19 cellular contexts compared by ENCODE assay signal in genomic region chr17:39915559-39915958, GRCh38. TPM values are rescaled to one million over a fixed set of nuclear protein-coding genes. Genes with fewer than 3 reads are reported as not detected.
DNase-seq lines count a peak whose midpoint lies in the region; ATAC-seq, FAIRE-seq and TF ChIP-seq lines count a peak whose summit lies in the region.
"Had no signal": no experiment of that assay in that cellular context is flagged by ENCODE, and none has a peak within 500 bp of the region (broad histone marks: within the 10 kb centered on the region; RNA-seq: fewer than 3 reads in every experiment).

No MANE protein-coding gene starts in this region.

- WGBS in HepG2 (ENCODE audit: low lambda C conversion rate), result 92% methylated on average over 4 of the region's 4 CpGs
- WGBS in transverse colon (ENCODE audit: low coverage in 1 of 2), 2 donors, result 73 to 87% methylated on average over 3 to 4 of the region's 4 CpGs

- TF ChIP-seq CTCF in HepG2 (CRISPR knock-in tag; IDR thresholded peaks at IDR 0.05) (no peak), transverse colon (IDR thresholded peaks at IDR 0.05) (no peak)

- in situ Hi-C loops in HepG2 (cut with HindIII; ENCODE audit: extremely low pct_ligation_motif_present, low pct_unique_long_range_greater_than_20kb) (no loop called here), transverse colon (cut with MboI; ENCODE audit: low pct_ligation_motif_present in 1 of 4, low pct_unique_long_range_greater_than_20kb in 1 of 4, low sequenced_read_pairs in 3 of 4) (no loop called here)

- BruUV-seq in HepG2 (replicated peaks; lab: Mats Ljungman, UMichigan), result no TSS peak

- H3K4me2 ChIP-seq in HepG2 (ENCODE audit: low read depth, low read length), result no peak overlapping the region
- H3K4me2 ChIP-seq: SK-N-SH had no signal

- no peaks in the 10 kb centered on the region for H3K79me2 ChIP-seq in HepG2 (ENCODE audit: insufficient read depth, low read length)

- peak overlapping the region; percentile 16 for H3K27ac Mint-ChIP-seq in activated CD8-positive, alpha-beta memory T cell treated with anti-CD3 and anti-CD28 coated beads, Interleukin-2, amount 10 ng/mL, durations not matched to agents 7 days and 5 days
- H3K27ac Mint-ChIP-seq in activated T-helper 1 cell treated with anti-CD3 and anti-CD28 coated beads, Interleukin-12 subunit alpha, Interleukin-12 subunit beta, Interleukin-2, Interleukin-4 antibody, amounts not matched to agents 30 ng/mL and 10 ng/mL and 1 ng/mL, durations not matched to agents 14 hours and 24 hours and 36 hours, result peak overlapping the region; percentile 16
- H3K27ac Mint-ChIP-seq: HFFc6 had no signal

- TF ChIP-seq POLR2A in HepG2 (IDR thresholded peaks at IDR 0.05; ENCODE audit: insufficient read depth in 1 of 2, low read depth in 2 of 2, low read length in 2 of 2) (no peak), transverse colon (IDR thresholded peaks at IDR 0.05) (no peak)

- H3K4me3 ChIP-seq in HepG2 (replicated peaks in 1 of 3; ENCODE audit: insufficient read depth in 1 of 3, low read depth in 2 of 3, low read length in 3 of 3), result no peak overlapping the region
- no peak overlapping the region for H3K4me3 ChIP-seq in transverse colon

- H3K4me3 Mint-ChIP-seq in activated CD8-positive, alpha-beta memory T cell treated with anti-CD3 and anti-CD28 coated beads, Interleukin-2, amount 10 ng/mL, durations not matched to agents 7 days and 5 days, result no peak overlapping the region
- H3K4me3 Mint-ChIP-seq in activated T-helper 1 cell treated with anti-CD3 and anti-CD28 coated beads, Interleukin-12 subunit alpha, Interleukin-12 subunit beta, Interleukin-2, Interleukin-4 antibody, amounts not matched to agents 30 ng/mL and 10 ng/mL and 1 ng/mL, durations not matched to agents 14 hours and 24 hours and 36 hours, result no peak overlapping the region
- H3K4me3 Mint-ChIP-seq: HFFc6 had no signal

- intact Hi-C loops in activated T-helper 1 cell treated with anti-CD3 and anti-CD28 coated beads, Interleukin-12 subunit alpha, Interleukin-12 subunit beta, Interleukin-2, Interleukin-4 antibody, amounts not matched to agents 30 ng/mL and 10 ng/mL and 1 ng/mL, durations not matched to agents 14 hours and 24 hours and 36 hours (cut with micrococcal nuclease), result no loop called here
- intact Hi-C loops in HepG2 (cut with micrococcal nuclease; ENCODE audit: unreplicated experiment), result no loop called here
- intact Hi-C loops in transverse colon (cut with DNase I; ENCODE audit: low total_unique reads), result no loop called here

- FAIRE-seq in HepG2 (lab: Jason Lieb, UNC), result peak; percentile 26
- FAIRE-seq: GM12891, H1 had no signal

- no peak overlapping the region for H2AFZ ChIP-seq in HepG2 (ENCODE audit: low read length)

- no peaks in the 10 kb centered on the region for H3K9me3 Mint-ChIP-seq in activated CD8-positive, alpha-beta memory T cell treated with anti-CD3 and anti-CD28 coated beads, Interleukin-2, amount 10 ng/mL, durations not matched to agents 7 days and 5 days (ENCODE audit: low read depth)
- no peaks in the 10 kb centered on the region for H3K9me3 Mint-ChIP-seq in activated T-helper 1 cell treated with anti-CD3 and anti-CD28 coated beads, Interleukin-12 subunit alpha, Interleukin-12 subunit beta, Interleukin-2, Interleukin-4 antibody, amounts not matched to agents 30 ng/mL and 10 ng/mL and 1 ng/mL, durations not matched to agents 14 hours and 24 hours and 36 hours
- H3K9me3 Mint-ChIP-seq: HFFc6 had no signal

- H3K9ac ChIP-seq in HepG2 (ENCODE audit: insufficient read depth, low read depth, low read length), result no peak overlapping the region
- H3K9ac ChIP-seq: SK-N-SH had no signal

- peaks cover 45% of the 10 kb centered on the region for H3K4me1 Mint-ChIP-seq in activated CD8-positive, alpha-beta memory T cell treated with anti-CD3 and anti-CD28 coated beads, Interleukin-2, amount 10 ng/mL, durations not matched to agents 7 days and 5 days
- H3K4me1 Mint-ChIP-seq in activated T-helper 1 cell treated with anti-CD3 and anti-CD28 coated beads, Interleukin-12 subunit alpha, Interleukin-12 subunit beta, Interleukin-2, Interleukin-4 antibody, amounts not matched to agents 30 ng/mL and 10 ng/mL and 1 ng/mL, durations not matched to agents 14 hours and 24 hours and 36 hours (ENCODE audit: low read depth), result peaks cover 48% of the 10 kb centered on the region

- peaks cover 58% of the 10 kb centered on the region for H3K36me3 Mint-ChIP-seq in activated CD8-positive, alpha-beta memory T cell treated with anti-CD3 and anti-CD28 coated beads, Interleukin-2, amount 10 ng/mL, durations not matched to agents 7 days and 5 days
- H3K36me3 Mint-ChIP-seq in activated T-helper 1 cell treated with anti-CD3 and anti-CD28 coated beads, Interleukin-12 subunit alpha, Interleukin-12 subunit beta, Interleukin-2, Interleukin-4 antibody, amounts not matched to agents 30 ng/mL and 10 ng/mL and 1 ng/mL, durations not matched to agents 14 hours and 24 hours and 36 hours (ENCODE audit: low read depth), result peaks cover 59% of the 10 kb centered on the region

- peak; percentile 45 for ATAC-seq in activated CD8-positive, alpha-beta memory T cell treated with anti-CD3 and anti-CD28 coated beads, Interleukin-2, amount 10 ng/mL, durations not matched to agents 7 days and 5 days
- no peak for ATAC-seq in HepG2
- ATAC-seq in left lobe of liver, result no peak
- no peak for ATAC-seq in GM19035 (IDR thresholded peaks at IDR 0.05; ENCODE audit: unreplicated experiment)

- H3K27me3 Mint-ChIP-seq in activated CD8-positive, alpha-beta memory T cell treated with anti-CD3 and anti-CD28 coated beads, Interleukin-2, amount 10 ng/mL, durations not matched to agents 7 days and 5 days, result no peaks in the 10 kb centered on the region
- no peaks in the 10 kb centered on the region for H3K27me3 Mint-ChIP-seq in activated T-helper 1 cell treated with anti-CD3 and anti-CD28 coated beads, Interleukin-12 subunit alpha, Interleukin-12 subunit beta, Interleukin-2, Interleukin-4 antibody, amounts not matched to agents 30 ng/mL and 10 ng/mL and 1 ng/mL, durations not matched to agents 14 hours and 24 hours and 36 hours (ENCODE audit: insufficient read depth)

- H3K27ac ChIP-seq in HepG2 (ENCODE audit: extremely low read length, insufficient read depth, low read length) (peak overlapping the region; percentile 0), transverse colon (peak overlapping the region; percentile 75 to 85 (median 80))

- TF ChIP-seq EP300 in HepG2 (IDR thresholded peaks at IDR 0.05; ENCODE audit: low read depth in 2 of 2, low read length in 2 of 2) (no peak), HepG2 (CRISPR knock-in tag; IDR thresholded peaks at IDR 0.05; ENCODE audit: borderline replicate concordance) (no peak), transverse colon (IDR thresholded peaks at IDR 0.05; ENCODE audit: low read depth) (no peak)

- DNase-seq in activated CD8-positive, alpha-beta memory T cell treated with anti-CD3 and anti-CD28 coated beads, Interleukin-2, amount 10 ng/mL, durations not matched to agents 7 days and 5 days, result no peak
- DNase-seq in activated CD8-positive, alpha-beta memory T cell treated with anti-CD3 and anti-CD28 coated beads, Interleukin-2, amount 50 U/mL, for 48 hours, result no peak
- DNase-seq in activated T-helper 1 cell treated with anti-CD3 and anti-CD28 coated beads, Interleukin-12 subunit alpha, Interleukin-12 subunit beta, Interleukin-2, Interleukin-4 antibody, amounts not matched to agents 30 ng/mL and 10 ng/mL and 1 ng/mL, durations not matched to agents 14 hours and 24 hours and 36 hours (ENCODE audit: low spot score), result no peak
- no peak for DNase-seq in HepG2 (ENCODE audit: low spot score)
- DNase-seq in transverse colon, result no peak
- no peak for DNase-seq in left lobe of liver (ENCODE audit: low spot score)
- no peak for DNase-seq in NCI-H2171 (lab: John Stamatoyannopoulos, UW)
- DNase-seq: C1 segment of cervical spinal cord, HFFc6, Karpas-422, MM.1S, NCI-H187 treated with DMSO at 0.1 percent for 48 hours, NCI-H446 treated with DMSO at 0.1 percent for 48 hours, NCI-H748 treated with DMSO at 0.1 percent for 48 hours, SK-N-SH had no signal

- H4K20me1 ChIP-seq in HepG2 (ENCODE audit: insufficient read depth, low read length), result peaks cover 3% of the 10 kb centered on the region; the same call in 1 of the 2 replicates

- H3K9me3 ChIP-seq in HepG2 (ENCODE audit: low read length), result no peaks in the 10 kb centered on the region
- H3K9me3 ChIP-seq in transverse colon, result no peaks in the 10 kb centered on the region
- H3K9me3 ChIP-seq: SK-N-SH had no signal

- H3K4me1 ChIP-seq in HepG2 (ENCODE audit: insufficient read depth, low read length) (peaks cover 68% of the 10 kb centered on the region), transverse colon (peaks cover 0 to 25% (median 12%) of the 10 kb centered on the region in 4 donors)

- POLR2A ChIA-PET in HepG2 (lab: Yijun Ruan, JAX), result interaction anchor here (1.1 to 2.6 kb wide), 2 partner anchors 11 kb away, joined by 3 to 12 read pairs; no protein-coding TSS in a partner anchor

- H3K27me3 ChIP-seq in HepG2 (ENCODE audit: control insufficient read depth in 1 of 2, insufficient read depth in 2 of 2, low read length in 2 of 2) (no peaks in the 10 kb centered on the region), transverse colon (no peaks in the 10 kb centered on the region)

- CTCF ChIA-PET in activated CD8-positive, alpha-beta memory T cell treated with anti-CD3 and anti-CD28 coated beads, Interleukin-2, amount 10 ng/mL, durations not matched to agents 7 days and 5 days (lab: Charles Lee), result interaction anchor here (0.7 to 1.9 kb wide), 6 partner anchors 15 to 292 kb away, joined by 3 to 7 read pairs (median 3); partner anchors contain the start of gene PSMD3
- CTCF ChIA-PET in HepG2 (lab: Yijun Ruan, JAX; ENCODE audit: low intra/inter-chr PET ratio, low total read pairs), result no interaction called here

- H3K36me3 ChIP-seq in HepG2 (replicated peaks in 1 of 2; ENCODE audit: control insufficient read depth in 1 of 2, insufficient read depth in 2 of 2, low read length in 2 of 2), result peaks cover 0 to 3% of the 10 kb centered on the region in 2 experiments; a peak in 3 of 5 replicates
- no peaks in the 10 kb centered on the region for H3K36me3 ChIP-seq in transverse colon

- no peak for TF ChIP-seq RAD21 in HepG2 (CRISPR knock-in tag; IDR thresholded peaks at IDR 0.05)

RNA-seq across cellular contexts. Expression of gene GSDMB, which starts 2.9 kb away (rescaled TPM):
- 10 to 100 TPM; 37.8 to 51.0 TPM for total RNA-seq in activated CD8-positive, alpha-beta memory T cell treated with anti-CD3 and anti-CD28 coated beads, Interleukin-2, amount 10 ng/mL, durations not matched to agents 7 days and 5 days
- total RNA-seq in activated T-helper 1 cell treated with anti-CD3 and anti-CD28 coated beads, Interleukin-12 subunit alpha, Interleukin-12 subunit beta, Interleukin-2, Interleukin-4 antibody, amounts not matched to agents 30 ng/mL and 10 ng/mL and 1 ng/mL, durations not matched to agents 14 hours and 24 hours and 36 hours, result 23.8 and 27.4 TPM in 2 replicates
- total RNA-seq in HepG2 (2016; rRNA removed; fragmentation: Illumina TruSeq; extraction: Trizol), result 0.70 and 3.3 TPM in 2 replicates
- 0.44 and 0.51 TPM in 2 replicates for total RNA-seq in HepG2 (2016; cell fraction: cytosol; rRNA removed; fragmentation: Illumina TruSeq; extraction: Trizol; ENCODE audit: low read depth)
- 0.76 and 2.9 TPM in 2 replicates for total RNA-seq in HepG2 (2016; cell fraction: insoluble cytoplasmic fraction; rRNA removed; fragmentation: Illumina TruSeq; extraction: Trizol)
- 0.31 and 0.62 TPM in 2 replicates for total RNA-seq in HepG2 (2016; cell fraction: membrane; rRNA removed; fragmentation: Illumina TruSeq; extraction: Trizol)
- 8.3 and 9.3 TPM in 2 replicates for total RNA-seq in HepG2 (2016; cell fraction: nucleus; rRNA removed; fragmentation: Illumina TruSeq; extraction: Trizol)
- polyA plus RNA-seq in HepG2 (2011; rRNA removed), result 30.4 and 39.4 TPM in 2 replicates
- polyA plus RNA-seq in HepG2 (2011; cell fraction: cytosol; rRNA removed), result 3.7 and 4.3 TPM in 2 replicates
- polyA plus RNA-seq in HepG2 (2011; cell fraction: nucleus; rRNA removed), result 140 and 180 TPM in 2 replicates
- polyA plus RNA-seq in HepG2 (2012), result 36.5 and 54.8 TPM in 2 replicates
- polyA plus RNA-seq in HepG2 (2016; cell fraction: cytosol; fragmentation: Illumina TruSeq; extraction: Trizol; ENCODE audit: low read depth), result 0.33 and 0.52 TPM in 2 replicates
- 0.73 and 1.2 TPM in 2 replicates for polyA plus RNA-seq in HepG2 (2016; cell fraction: insoluble cytoplasmic fraction; fragmentation: Illumina TruSeq; extraction: Trizol; ENCODE audit: low read depth)
- polyA plus RNA-seq in HepG2 (2016; cell fraction: membrane; fragmentation: Illumina TruSeq; extraction: Trizol; ENCODE audit: low read depth), result 0.26 and 0.35 TPM in 2 replicates
- polyA plus RNA-seq in HepG2 (2016; cell fraction: nucleus; fragmentation: Illumina TruSeq; extraction: Trizol; ENCODE audit: insufficient read depth, low read depth), result 21.8 and 24.9 TPM in 2 replicates
- 4.9 and 23.3 TPM in 2 replicates for polyA minus RNA-seq in HepG2 (2011; rRNA and poly(A)+ RNA removed; ENCODE audit: low replicate concordance)
- 1.1 and 1.5 TPM in 2 replicates for polyA minus RNA-seq in HepG2 (2011; cell fraction: cytosol; rRNA and poly(A)+ RNA removed)
- 42.0 and 56.2 TPM in 2 replicates for polyA minus RNA-seq in HepG2 (2011; cell fraction: nucleus; rRNA and poly(A)+ RNA removed)
- 100 to 1,000 TPM; 109 to 142 (median 116) TPM for total RNA-seq in transverse colon
- 32.2 TPM for total RNA-seq in left lobe of liver

RNA-seq across cellular contexts. Expression of gene ORMDL3, which starts 11.8 kb away (rescaled TPM):
- 100 to 1,000 TPM; 111 to 131 TPM for total RNA-seq in activated CD8-positive, alpha-beta memory T cell treated with anti-CD3 and anti-CD28 coated beads, Interleukin-2, amount 10 ng/mL, durations not matched to agents 7 days and 5 days
- 70.8 and 77.4 TPM in 2 replicates for total RNA-seq in activated T-helper 1 cell treated with anti-CD3 and anti-CD28 coated beads, Interleukin-12 subunit alpha, Interleukin-12 subunit beta, Interleukin-2, Interleukin-4 antibody, amounts not matched to agents 30 ng/mL and 10 ng/mL and 1 ng/mL, durations not matched to agents 14 hours and 24 hours and 36 hours
- total RNA-seq in HepG2 (2016; rRNA removed; fragmentation: Illumina TruSeq; extraction: Trizol) (125 and 181 TPM in 2 replicates), transverse colon (10 to 100 TPM; 47.4 to 78.9 (median 56.7) TPM), left lobe of liver (159 TPM)
- total RNA-seq in HepG2 (2016; cell fraction: cytosol; rRNA removed; fragmentation: Illumina TruSeq; extraction: Trizol; ENCODE audit: low read depth), result 52.8 and 58.2 TPM in 2 replicates
- 110 and 214 TPM in 2 replicates for total RNA-seq in HepG2 (2016; cell fraction: insoluble cytoplasmic fraction; rRNA removed; fragmentation: Illumina TruSeq; extraction: Trizol)
- 136 and 143 TPM in 2 replicates for total RNA-seq in HepG2 (2016; cell fraction: membrane; rRNA removed; fragmentation: Illumina TruSeq; extraction: Trizol)
- 112 and 134 TPM in 2 replicates for total RNA-seq in HepG2 (2016; cell fraction: nucleus; rRNA removed; fragmentation: Illumina TruSeq; extraction: Trizol)
- 384 and 546 TPM in 2 replicates for polyA plus RNA-seq in HepG2 (2011; rRNA removed)
- polyA plus RNA-seq in HepG2 (2011; cell fraction: cytosol; rRNA removed), result 330 and 331 TPM in 2 replicates
- polyA plus RNA-seq in HepG2 (2011; cell fraction: nucleus; rRNA removed), result 319 and 431 TPM in 2 replicates
- polyA plus RNA-seq in HepG2 (2012), result 176 and 292 TPM in 2 replicates
- 35.1 and 42.1 TPM in 2 replicates for polyA plus RNA-seq in HepG2 (2016; cell fraction: cytosol; fragmentation: Illumina TruSeq; extraction: Trizol; ENCODE audit: low read depth)
- 81.8 and 96.3 TPM in 2 replicates for polyA plus RNA-seq in HepG2 (2016; cell fraction: insoluble cytoplasmic fraction; fragmentation: Illumina TruSeq; extraction: Trizol; ENCODE audit: low read depth)
- 72.9 and 81.6 TPM in 2 replicates for polyA plus RNA-seq in HepG2 (2016; cell fraction: membrane; fragmentation: Illumina TruSeq; extraction: Trizol; ENCODE audit: low read depth)
- polyA plus RNA-seq in HepG2 (2016; cell fraction: nucleus; fragmentation: Illumina TruSeq; extraction: Trizol; ENCODE audit: insufficient read depth, low read depth), result 169 and 170 TPM in 2 replicates
- 76.0 and 1,167 TPM in 2 replicates for polyA minus RNA-seq in HepG2 (2011; rRNA and poly(A)+ RNA removed; ENCODE audit: low replicate concordance)
- polyA minus RNA-seq in HepG2 (2011; cell fraction: cytosol; rRNA and poly(A)+ RNA removed), result 115 and 192 TPM in 2 replicates
- polyA minus RNA-seq in HepG2 (2011; cell fraction: nucleus; rRNA and poly(A)+ RNA removed), result 79.2 and 94.6 TPM in 2 replicates

RNA-seq across cellular contexts. Expression of gene LRRC3C, which starts 12.0 kb away (rescaled TPM):
- total RNA-seq in activated CD8-positive, alpha-beta memory T cell treated with anti-CD3 and anti-CD28 coated beads, Interleukin-2, amount 10 ng/mL, durations not matched to agents 7 days and 5 days, result not detected
- total RNA-seq in activated T-helper 1 cell treated with anti-CD3 and anti-CD28 coated beads, Interleukin-12 subunit alpha, Interleukin-12 subunit beta, Interleukin-2, Interleukin-4 antibody, amounts not matched to agents 30 ng/mL and 10 ng/mL and 1 ng/mL, durations not matched to agents 14 hours and 24 hours and 36 hours, result not detected in 2 replicates
- total RNA-seq in HepG2 (2016; rRNA removed; fragmentation: Illumina TruSeq; extraction: Trizol) (not detected in 2 replicates), transverse colon (not detected), left lobe of liver (not detected)
- total RNA-seq in HepG2 (2016; cell fraction: cytosol; rRNA removed; fragmentation: Illumina TruSeq; extraction: Trizol; ENCODE audit: low read depth), result not detected in 2 replicates
- not detected in 2 replicates for total RNA-seq in HepG2 (2016; cell fraction: insoluble cytoplasmic fraction; rRNA removed; fragmentation: Illumina TruSeq; extraction: Trizol)
- total RNA-seq in HepG2 (2016; cell fraction: membrane; rRNA removed; fragmentation: Illumina TruSeq; extraction: Trizol), result not detected in 2 replicates
- total RNA-seq in HepG2 (2016; cell fraction: nucleus; rRNA removed; fragmentation: Illumina TruSeq; extraction: Trizol), result not detected in 2 replicates
- polyA plus RNA-seq in HepG2 (2011; rRNA removed), result 0.10 and 0.17 TPM in 2 replicates
- polyA plus RNA-seq in HepG2 (2011; cell fraction: cytosol; rRNA removed), result 0.11 TPM in 1 of 2 replicates, not detected in the other
- polyA plus RNA-seq in HepG2 (2011; cell fraction: nucleus; rRNA removed), result not detected in 2 replicates
- not detected in 2 replicates for polyA plus RNA-seq in HepG2 (2012)
- polyA plus RNA-seq in HepG2 (2016; cell fraction: cytosol; fragmentation: Illumina TruSeq; extraction: Trizol; ENCODE audit: low read depth), result not detected in 2 replicates
- polyA plus RNA-seq in HepG2 (2016; cell fraction: insoluble cytoplasmic fraction; fragmentation: Illumina TruSeq; extraction: Trizol; ENCODE audit: low read depth), result not detected in 2 replicates
- polyA plus RNA-seq in HepG2 (2016; cell fraction: membrane; fragmentation: Illumina TruSeq; extraction: Trizol; ENCODE audit: low read depth), result not detected in 2 replicates
- not detected in 2 replicates for polyA plus RNA-seq in HepG2 (2016; cell fraction: nucleus; fragmentation: Illumina TruSeq; extraction: Trizol; ENCODE audit: insufficient read depth, low read depth)
- 0.24 TPM in 1 of 2 replicates, not detected in the other for polyA minus RNA-seq in HepG2 (2011; rRNA and poly(A)+ RNA removed; ENCODE audit: low replicate concordance)
- not detected in 2 replicates for polyA minus RNA-seq in HepG2 (2011; cell fraction: cytosol; rRNA and poly(A)+ RNA removed)
- not detected in 2 replicates for polyA minus RNA-seq in HepG2 (2011; cell fraction: nucleus; rRNA and poly(A)+ RNA removed)
- total RNA-seq: A172, H1, HFFc6 had no signal
- polyA plus RNA-seq: H1, SK-N-SH had no signal

RNA-seq across cellular contexts. Expression of gene GSDMA, which starts 47.2 kb away (rescaled TPM):
- not detected for total RNA-seq in activated CD8-positive, alpha-beta memory T cell treated with anti-CD3 and anti-CD28 coated beads, Interleukin-2, amount 10 ng/mL, durations not matched to agents 7 days and 5 days
- 0.42 and 0.73 TPM in 2 replicates for total RNA-seq in activated T-helper 1 cell treated with anti-CD3 and anti-CD28 coated beads, Interleukin-12 subunit alpha, Interleukin-12 subunit beta, Interleukin-2, Interleukin-4 antibody, amounts not matched to agents 30 ng/mL and 10 ng/mL and 1 ng/mL, durations not matched to agents 14 hours and 24 hours and 36 hours
- total RNA-seq in HepG2 (2016; rRNA removed; fragmentation: Illumina TruSeq; extraction: Trizol) (not detected in 2 replicates), transverse colon (1 to 10 TPM in 1 of 4 donors, not detected in 3; 3.7 TPM), left lobe of liver (not detected)
- not detected in 2 replicates for total RNA-seq in HepG2 (2016; cell fraction: cytosol; rRNA removed; fragmentation: Illumina TruSeq; extraction: Trizol; ENCODE audit: low read depth)
- not detected in 2 replicates for total RNA-seq in HepG2 (2016; cell fraction: insoluble cytoplasmic fraction; rRNA removed; fragmentation: Illumina TruSeq; extraction: Trizol)
- total RNA-seq in HepG2 (2016; cell fraction: membrane; rRNA removed; fragmentation: Illumina TruSeq; extraction: Trizol), result not detected in 2 replicates
- total RNA-seq in HepG2 (2016; cell fraction: nucleus; rRNA removed; fragmentation: Illumina TruSeq; extraction: Trizol), result not detected in 2 replicates
- 0.07 TPM in 1 of 2 replicates, not detected in the other for polyA plus RNA-seq in HepG2 (2011; rRNA removed)
- 0.08 TPM in 1 of 2 replicates, not detected in the other for polyA plus RNA-seq in HepG2 (2011; cell fraction: cytosol; rRNA removed)
- polyA plus RNA-seq in HepG2 (2011; cell fraction: nucleus; rRNA removed), result not detected in 2 replicates
- polyA plus RNA-seq in HepG2 (2012), result not detected in 2 replicates
- not detected in 2 replicates for polyA plus RNA-seq in HepG2 (2016; cell fraction: cytosol; fragmentation: Illumina TruSeq; extraction: Trizol; ENCODE audit: low read depth)
- not detected in 2 replicates for polyA plus RNA-seq in HepG2 (2016; cell fraction: insoluble cytoplasmic fraction; fragmentation: Illumina TruSeq; extraction: Trizol; ENCODE audit: low read depth)
- polyA plus RNA-seq in HepG2 (2016; cell fraction: membrane; fragmentation: Illumina TruSeq; extraction: Trizol; ENCODE audit: low read depth), result not detected in 2 replicates
- not detected in 2 replicates for polyA plus RNA-seq in HepG2 (2016; cell fraction: nucleus; fragmentation: Illumina TruSeq; extraction: Trizol; ENCODE audit: insufficient read depth, low read depth)
- polyA minus RNA-seq in HepG2 (2011; rRNA and poly(A)+ RNA removed; ENCODE audit: low replicate concordance), result not detected in 2 replicates
- polyA minus RNA-seq in HepG2 (2011; cell fraction: cytosol; rRNA and poly(A)+ RNA removed), result not detected in 2 replicates
- polyA minus RNA-seq in HepG2 (2011; cell fraction: nucleus; rRNA and poly(A)+ RNA removed), result not detected in 2 replicates
- total RNA-seq: A172, H1 had no signal
- polyA plus RNA-seq: SK-N-SH had no signal

RNA-seq across cellular contexts. Expression of gene ZPBP2, which starts 47.6 kb away (rescaled TPM):
- under 1 TPM in 1 of 2 experiments, not detected in 1; 0.19 TPM for total RNA-seq in activated CD8-positive, alpha-beta memory T cell treated with anti-CD3 and anti-CD28 coated beads, Interleukin-2, amount 10 ng/mL, durations not matched to agents 7 days and 5 days
- total RNA-seq in activated T-helper 1 cell treated with anti-CD3 and anti-CD28 coated beads, Interleukin-12 subunit alpha, Interleukin-12 subunit beta, Interleukin-2, Interleukin-4 antibody, amounts not matched to agents 30 ng/mL and 10 ng/mL and 1 ng/mL, durations not matched to agents 14 hours and 24 hours and 36 hours, result 0.37 TPM in 1 of 2 replicates, not detected in the other
- total RNA-seq in HepG2 (2016; rRNA removed; fragmentation: Illumina TruSeq; extraction: Trizol), result not detected in 2 replicates
- not detected in 2 replicates for total RNA-seq in HepG2 (2016; cell fraction: cytosol; rRNA removed; fragmentation: Illumina TruSeq; extraction: Trizol; ENCODE audit: low read depth)
- total RNA-seq in HepG2 (2016; cell fraction: insoluble cytoplasmic fraction; rRNA removed; fragmentation: Illumina TruSeq; extraction: Trizol), result not detected in 2 replicates
- not detected in 2 replicates for total RNA-seq in HepG2 (2016; cell fraction: membrane; rRNA removed; fragmentation: Illumina TruSeq; extraction: Trizol)
- not detected in 2 replicates for total RNA-seq in HepG2 (2016; cell fraction: nucleus; rRNA removed; fragmentation: Illumina TruSeq; extraction: Trizol)
- polyA plus RNA-seq in HepG2 (2011; rRNA removed), result not detected in 2 replicates
- not detected in 2 replicates for polyA plus RNA-seq in HepG2 (2011; cell fraction: cytosol; rRNA removed)
- polyA plus RNA-seq in HepG2 (2011; cell fraction: nucleus; rRNA removed), result not detected in 2 replicates
- polyA plus RNA-seq in HepG2 (2012), result not detected in 2 replicates
- not detected in 2 replicates for polyA plus RNA-seq in HepG2 (2016; cell fraction: cytosol; fragmentation: Illumina TruSeq; extraction: Trizol; ENCODE audit: low read depth)
- not detected in 2 replicates for polyA plus RNA-seq in HepG2 (2016; cell fraction: insoluble cytoplasmic fraction; fragmentation: Illumina TruSeq; extraction: Trizol; ENCODE audit: low read depth)
- not detected in 2 replicates for polyA plus RNA-seq in HepG2 (2016; cell fraction: membrane; fragmentation: Illumina TruSeq; extraction: Trizol; ENCODE audit: low read depth)
- not detected in 2 replicates for polyA plus RNA-seq in HepG2 (2016; cell fraction: nucleus; fragmentation: Illumina TruSeq; extraction: Trizol; ENCODE audit: insufficient read depth, low read depth)
- not detected in 2 replicates for polyA minus RNA-seq in HepG2 (2011; rRNA and poly(A)+ RNA removed; ENCODE audit: low replicate concordance)
- not detected in 2 replicates for polyA minus RNA-seq in HepG2 (2011; cell fraction: cytosol; rRNA and poly(A)+ RNA removed)
- not detected in 2 replicates for polyA minus RNA-seq in HepG2 (2011; cell fraction: nucleus; rRNA and poly(A)+ RNA removed)
- total RNA-seq in transverse colon, result under 1 TPM in 1 of 4 donors, not detected in 3; 0.27 TPM
- total RNA-seq in left lobe of liver, result not detected
- total RNA-seq: A172, H1, HFFc6 had no signal
- polyA plus RNA-seq: H1, SK-N-SH had no signal
